In the genomic region with DNA sequence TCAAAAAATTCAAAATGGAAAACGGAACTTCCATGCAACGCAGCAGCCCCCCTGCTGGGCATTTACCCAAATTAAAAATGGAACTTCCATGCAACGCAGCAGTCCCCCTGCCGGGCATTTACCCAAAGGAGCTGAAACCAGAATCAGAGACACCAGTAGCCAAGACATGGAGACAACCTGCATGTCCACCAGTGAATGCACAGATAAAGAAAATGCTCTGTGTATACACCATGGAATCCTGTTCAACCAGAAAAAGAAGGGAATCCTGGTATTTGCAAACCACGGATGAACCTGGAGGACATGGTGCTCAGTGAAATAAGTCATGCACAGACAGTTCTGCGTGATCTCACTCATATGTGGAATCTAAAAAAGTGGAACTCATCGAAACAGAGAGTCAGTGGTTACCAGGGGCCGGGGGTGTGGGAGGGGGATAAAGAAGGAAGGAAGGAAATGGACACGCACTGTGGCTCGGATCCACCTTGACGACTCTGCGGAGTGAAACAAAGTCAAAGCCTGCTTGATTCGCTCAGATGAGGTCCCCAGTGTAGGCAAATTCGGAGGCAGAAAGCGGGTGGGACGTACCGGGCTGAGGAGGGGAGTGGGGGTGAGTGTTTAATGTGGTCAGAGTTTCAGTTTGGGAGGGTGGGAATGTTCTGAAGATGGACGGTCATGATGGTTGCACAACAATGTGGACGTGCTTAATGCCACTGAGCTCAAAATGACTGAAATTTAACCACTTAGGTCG, we compare ENCODE assay signal across 8 cellular contexts. TPM values are rescaled to one million over a fixed set of nuclear protein-coding genes. Genes with fewer than 3 reads are reported as not detected.
DNase-seq lines count a peak whose midpoint lies in the region; ATAC-seq, FAIRE-seq and TF ChIP-seq lines count a peak whose summit lies in the region.

No MANE protein-coding gene starts in this region.

- ATAC-seq in HG03432 (IDR thresholded peaks at IDR 0.05; ENCODE audit: unreplicated experiment): peak; percentile 65

- TF ChIP-seq CTCF in GM12865 (IDR thresholded peaks at IDR 0.05; ENCODE audit: insufficient read depth, low read depth, low read length, missing control alignments): no peak
- no peak for TF ChIP-seq CTCF in GM20000 (IDR thresholded peaks at IDR 0.05; ENCODE audit: extremely low read depth, missing control alignments)
- no peak for TF ChIP-seq CTCF in bronchial epithelial cell (IDR thresholded peaks at IDR 0.05; ENCODE audit: insufficient read depth, low read length, severe bottlenecking)

- peaks cover 11% of the 10 kb centered on the region for H3K27me3 ChIP-seq in bronchial epithelial cell (ENCODE audit: control insufficient read depth, insufficient read depth, low read length)

- peak; percentile 92 for DNase-seq in GM12865 (ENCODE audit: low read depth)
- peak; percentile 74 for DNase-seq in GM20000 (ENCODE audit: low spot score)
- DNase-seq in bronchial epithelial cell (ENCODE audit: low read depth): no peak
- no peak for DNase-seq in UCSD-AML1 (lab: John Stamatoyannopoulos, UW; ENCODE audit: unreplicated experiment)
- DNase-seq in SHP77 treated with DMSO at 0.1 percent for 48 hours (lab: John Stamatoyannopoulos, UW): no peak
- DNase-seq in HuH-7 (ENCODE audit: low spot score): no peak
- DNase-seq in dermis blood vessel endothelial cell: no peak

- no peaks in the 10 kb centered on the region for H3K36me3 ChIP-seq in bronchial epithelial cell (ENCODE audit: control insufficient read depth, insufficient read depth, low read length)

- peak; percentile 18 for FAIRE-seq in bronchial epithelial cell (lab: Jason Lieb, UNC)

- H3K4me3 ChIP-seq in GM12865 (ENCODE audit: low read depth, low read length) (no peak overlapping the region), bronchial epithelial cell (ENCODE audit: low read depth, low read length) (no peak overlapping the region)

RNA-seq across cellular contexts. Expression of a gene that starts 40.2 kb away (rescaled TPM):
- total RNA-seq in bronchial epithelial cell (37.5 and 42.4 TPM in 2 replicates), dermis blood vessel endothelial cell (44.3 and 52.1 TPM in 2 replicates)

Comparison
In these comparisons a context has a peak if more than half of its experiments do, and no peak if none do; other contexts are left out.
1. DNase-seq: peak in GM12865 (single experiment) and GM20000 (single experiment); none in bronchial epithelial cell (single experiment), UCSD-AML1 (single experiment), SHP77 treated with DMSO at 0.1 percent for 48 hours (single experiment), HuH-7 (single experiment) and dermis blood vessel endothelial cell (single experiment).